In the genomic region with DNA sequence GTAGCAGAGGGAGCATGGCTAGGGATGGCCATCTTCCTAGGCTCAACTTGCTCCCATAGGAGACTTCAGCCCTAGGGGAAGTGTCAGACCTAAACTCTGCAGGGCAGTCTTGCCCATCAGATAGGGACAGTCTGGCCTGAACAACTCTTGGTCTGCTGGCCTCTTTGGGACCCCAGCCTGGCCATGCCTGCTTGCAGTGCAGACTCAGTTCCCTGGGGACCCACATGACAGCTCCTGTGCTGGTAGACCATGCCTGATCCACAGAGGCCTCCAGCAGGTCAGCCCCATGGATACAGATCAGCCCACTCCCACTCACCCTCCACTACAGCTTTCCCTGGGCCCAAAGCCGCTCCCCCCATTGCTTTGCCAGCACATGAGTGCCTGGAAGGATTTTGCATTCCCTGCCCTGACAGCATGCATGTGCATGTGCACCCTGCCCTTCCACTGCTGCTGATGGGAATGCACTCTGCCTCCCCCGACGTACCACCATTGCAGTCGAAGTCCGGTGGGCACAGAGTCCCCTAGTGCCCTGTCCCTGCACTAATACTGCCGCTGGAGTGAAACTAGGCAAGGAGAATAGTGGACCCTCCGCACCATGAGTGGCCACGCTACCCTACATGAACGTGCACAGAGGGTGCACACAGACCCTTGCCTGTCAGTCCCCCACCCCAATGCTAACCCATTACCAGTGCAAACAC, we compare ENCODE assay signal across 14 cellular contexts.
A peak's percentile ranks its signal among the peaks of the same experiment; 100 is the strongest.
DNase-seq lines count a peak whose midpoint lies in the region; ATAC-seq and TF ChIP-seq lines count a peak whose summit lies in the region.
"Had no signal": no experiment of that assay in that cellular context is flagged by ENCODE, and none has a peak within 500 bp of the region (broad histone marks: within the 10 kb centered on the region; RNA-seq: fewer than 3 reads in every experiment).

No MANE protein-coding gene starts in this region.

- no peak overlapping the region for H3K27ac ChIP-seq in upper lobe of right lung
- H3K27ac ChIP-seq in ascending aorta = no peak overlapping the region
- H3K27ac ChIP-seq: BLaER1 had no signal

- H3K4me1 Mint-ChIP-seq in natural killer cell treated with Interleukin-12 subunit alpha and Interleukin-12 subunit beta and Interleukin-15 and Interleukin-18, amount 100 ng/mL, for 72 hours (ENCODE audit: low read depth in 2 of 2) = no peaks in the 10 kb centered on the region
- H3K4me1 Mint-ChIP-seq in natural killer cell = no peaks in the 10 kb centered on the region
- H3K4me1 Mint-ChIP-seq: CD14-positive monocyte; CD4-positive, alpha-beta memory T cell; H9 had no signal

- peaks cover 20% of the 10 kb centered on the region for H3K9me3 Mint-ChIP-seq in natural killer cell treated with Interleukin-12 subunit alpha and Interleukin-12 subunit beta and Interleukin-15 and Interleukin-18, amount 100 ng/mL, for 72 hours
- peaks cover 18 to 33% of the 10 kb centered on the region in 2 donors for H3K9me3 Mint-ChIP-seq in natural killer cell

- no peak overlapping the region for H3K4me3 ChIP-seq in upper lobe of right lung
- no peak overlapping the region for H3K4me3 ChIP-seq in ascending aorta
- H3K4me3 ChIP-seq: BLaER1 had no signal

- no peaks in the 10 kb centered on the region for H3K27me3 Mint-ChIP-seq in natural killer cell treated with Interleukin-12 subunit alpha and Interleukin-12 subunit beta and Interleukin-15 and Interleukin-18, amount 100 ng/mL, for 72 hours
- no peaks in the 10 kb centered on the region for H3K27me3 Mint-ChIP-seq in natural killer cell (ENCODE audit: low read depth in 2 of 2)
- H3K27me3 Mint-ChIP-seq: CD4-positive, alpha-beta memory T cell had no signal

- no peaks in the 10 kb centered on the region for H3K36me3 ChIP-seq in upper lobe of right lung
- H3K36me3 ChIP-seq in ascending aorta = no peaks in the 10 kb centered on the region
- H3K36me3 ChIP-seq: BLaER1 had no signal

- DNase-seq in natural killer cell treated with Interleukin-12 subunit alpha and Interleukin-12 subunit beta and Interleukin-15 and Interleukin-18, amount 100 ng/mL, for 72 hours (ENCODE audit: low spot score) = peak; percentile 54
- DNase-seq in natural killer cell = no peak
- DNase-seq in posterior vena cava (ENCODE audit: low spot score) = peak; percentile 55
- DNase-seq in upper lobe of right lung = no peak
- no peak for DNase-seq in ascending aorta (ENCODE audit: low spot score in 2 of 2)
- no peak for DNase-seq in medulla oblongata (ENCODE audit: extremely low spot score)
- DNase-seq in cortex of kidney (lab: John Stamatoyannopoulos, UW) = no peak
- DNase-seq: 8988T, DMS79 treated with DMSO at 0.1 percent for 48 hours, GF-D8, H9 had no signal

- no peak overlapping the region for H3K27ac Mint-ChIP-seq in natural killer cell treated with Interleukin-12 subunit alpha and Interleukin-12 subunit beta and Interleukin-15 and Interleukin-18, amount 100 ng/mL, for 72 hours
- no peak overlapping the region for H3K27ac Mint-ChIP-seq in natural killer cell
- H3K27ac Mint-ChIP-seq: CD14-positive monocyte; CD4-positive, alpha-beta memory T cell had no signal

- peaks cover 15% of the 10 kb centered on the region for H3K36me3 Mint-ChIP-seq in natural killer cell treated with Interleukin-12 subunit alpha and Interleukin-12 subunit beta and Interleukin-15 and Interleukin-18, amount 100 ng/mL, for 72 hours
- peaks cover 8% of the 10 kb centered on the region for H3K36me3 Mint-ChIP-seq in natural killer cell
- H3K36me3 Mint-ChIP-seq: CD14-positive monocyte; CD4-positive, alpha-beta memory T cell had no signal

- ATAC-seq in natural killer cell treated with Interleukin-12 subunit alpha and Interleukin-12 subunit beta and Interleukin-15 and Interleukin-18, amount 100 ng/mL, for 72 hours = no peak
- ATAC-seq in natural killer cell = no peak
- ATAC-seq in upper lobe of right lung = peak; percentile 36

- no peak for TF ChIP-seq CTCF in natural killer cell (IDR thresholded peaks at IDR 0.05)
- TF ChIP-seq CTCF in upper lobe of right lung (IDR thresholded peaks at IDR 0.05) = no peak
- no peak for TF ChIP-seq CTCF in ascending aorta (IDR thresholded peaks at IDR 0.05)

- no peaks in the 10 kb centered on the region for H3K4me1 ChIP-seq in upper lobe of right lung
- no peaks in the 10 kb centered on the region for H3K4me1 ChIP-seq in ascending aorta
- H3K4me1 ChIP-seq: BLaER1 had no signal

- H3K4me3 Mint-ChIP-seq in natural killer cell treated with Interleukin-12 subunit alpha and Interleukin-12 subunit beta and Interleukin-15 and Interleukin-18, amount 100 ng/mL, for 72 hours = no peak overlapping the region
- no peak overlapping the region for H3K4me3 Mint-ChIP-seq in natural killer cell
- H3K4me3 Mint-ChIP-seq: CD14-positive monocyte; CD4-positive, alpha-beta memory T cell; H9 had no signal

- H3K9me3 ChIP-seq in upper lobe of right lung (no peaks in the 10 kb centered on the region), ascending aorta (no peaks in the 10 kb centered on the region)
- H3K9me3 ChIP-seq: BLaER1 had no signal

- H3K27me3 ChIP-seq in upper lobe of right lung = no peaks in the 10 kb centered on the region
- no peaks in the 10 kb centered on the region for H3K27me3 ChIP-seq in ascending aorta
- H3K27me3 ChIP-seq: BLaER1 had no signal

- intact Hi-C loops in natural killer cell (cut with micrococcal nuclease) (no loop called here), posterior vena cava (cut with DNase I) (no loop called here), upper lobe of right lung (cut with DNase I) (no loop called here), ascending aorta (cut with DNase I) (no loop called here)

Comparison
In these comparisons a context has a peak if more than half of its experiments do, and no peak if none do; other contexts are left out.
1. DNase-seq: peak in natural killer cell treated with Interleukin-12 subunit alpha and Interleukin-12 subunit beta and Interleukin-15 and Interleukin-18, amount 100 ng/mL, for 72 hours (single experiment) and posterior vena cava (single experiment); none in natural killer cell (single experiment), upper lobe of right lung (single experiment), ascending aorta (0 of 2), medulla oblongata (single experiment) and cortex of kidney (single experiment).